5 cellular contexts compared by ENCODE assay signal in the genomic region with DNA sequence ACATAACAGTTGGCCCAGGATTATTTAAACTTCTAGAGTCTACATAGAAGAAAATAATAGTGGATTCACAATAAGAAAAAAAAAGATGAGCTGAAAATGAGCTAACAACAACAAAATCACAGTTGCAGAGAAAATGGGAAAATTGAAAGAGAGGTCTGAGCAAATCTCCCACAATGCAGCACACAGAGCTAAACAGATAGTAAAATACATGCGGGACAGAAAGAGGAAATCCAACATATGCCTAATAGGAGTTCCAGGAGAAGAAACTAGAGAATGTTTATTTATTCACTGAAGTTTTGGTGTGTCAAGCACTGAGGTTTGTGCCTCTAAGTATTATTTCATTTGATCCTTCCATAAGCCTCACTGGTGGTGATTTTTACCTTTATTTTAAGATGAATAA.
"Had no signal": no experiment of that assay in that cellular context is flagged by ENCODE, and none has a peak within 500 bp of the region (broad histone marks: within the 10 kb centered on the region; RNA-seq: fewer than 3 reads in every experiment).

No MANE protein-coding gene starts in this region.

- H3K4me3 ChIP-seq: K562 had no signal

- H3K4me2 ChIP-seq: KMS-11 had no signal

- DNase-seq: IMR-90, KG1 had no signal

- H3K9ac ChIP-seq: KMS-11 had no signal

- H3K27ac ChIP-seq: HL-60, KMS-11 had no signal
